Comparison of ENCODE assay signal across 24 cellular contexts in the genomic region with DNA sequence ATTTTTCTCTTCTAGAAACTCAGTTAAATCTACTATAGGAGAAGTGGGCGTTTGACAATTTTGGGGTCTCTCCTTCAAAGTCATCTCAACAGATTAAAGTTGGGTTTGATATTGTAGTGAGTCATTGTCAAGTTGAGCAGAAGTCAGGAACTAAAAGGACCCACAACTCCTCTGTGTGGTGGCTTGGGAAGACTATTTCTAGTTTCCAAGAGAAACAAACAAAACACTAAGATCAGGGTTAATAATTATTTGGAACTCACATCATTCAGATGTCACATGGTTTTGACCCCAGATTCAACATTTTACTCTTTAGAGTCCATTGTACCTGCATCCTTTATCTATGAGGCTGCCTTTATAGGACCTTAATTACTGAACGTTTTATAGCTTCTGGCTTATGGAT. TPM values are rescaled to one million over a fixed set of nuclear protein-coding genes. Genes with fewer than 3 reads are reported as not detected.
"Had no signal": no experiment of that assay in that cellular context is flagged by ENCODE, and none has a peak within 500 bp of the region (broad histone marks: within the 10 kb centered on the region; RNA-seq: fewer than 3 reads in every experiment).

No MANE protein-coding gene starts in this region.

- DNase-seq: activated naive CD4-positive, alpha-beta T cell; activated T-cell treated with anti-CD3 and anti-CD28 coated beads, Interleukin-2, amount 50 U/mL, for 24 hours; adrenal gland; central memory CD4-positive, alpha-beta T cell; effector memory CD4-positive, alpha-beta T cell; head of caudate nucleus; nephron progenitor cell; pancreas; psoas muscle; right cardiac atrium; stimulated activated CD4-positive, alpha-beta T cell treated with anti-CD3 and anti-CD28 coated beads, Interleukin-12 subunit alpha, Interleukin-12 subunit beta, amount 100 ng/mL, for 4 hours; stimulated activated CD4-positive, alpha-beta T cell treated with anti-CD3 and anti-CD28 coated beads, Interleukin-4, amount 100 ng/mL, for 4 hours; stimulated activated naive CD8-positive, alpha-beta T cell treated with anti-CD3 and anti-CD28 coated beads, Interleukin-15, Interleukin-2, amounts not matched to agents 100 U/mL and 50 U/mL, for 24 hours; T-helper 9 cell had no signal

- FAIRE-seq: astrocyte, frontal cortex, pancreas had no signal

- ATAC-seq: activated T-helper 17 cell treated with anti-CD3 and anti-CD28 coated beads, Interleukin-2, amount 50 U/mL, for 72 hours; esophagus mucosa; pancreas; psoas muscle; right cardiac atrium; stimulated activated naive CD8-positive, alpha-beta T cell treated with anti-CD3 and anti-CD28 coated beads, Interleukin-15, Interleukin-2, amounts not matched to agents 100 U/mL and 50 U/mL, for 24 hours had no signal

RNA-seq across cellular contexts. Expression of a gene that starts 45.3 kb away (rescaled TPM):
- total RNA-seq: activated T-helper 17 cell treated with anti-CD3 and anti-CD28 coated beads, Interleukin-2, amount 50 U/mL, for 72 hours; adrenal gland; astrocyte; dermis microvascular lymphatic vessel endothelial cell; esophagus mucosa; liver; pancreas; subcutaneous adipose tissue; T-helper 1 cell treated with Interleukin-12 subunit alpha and Interleukin-12 subunit beta and Interleukin-4 antibody, amounts not matched to agents 30 ng/mL and 1 ng/mL, for 36 hours; ureter; WTC11 had no signal
- polyA plus RNA-seq: adrenal gland, liver, pancreas had no signal
